In the genomic region with DNA sequence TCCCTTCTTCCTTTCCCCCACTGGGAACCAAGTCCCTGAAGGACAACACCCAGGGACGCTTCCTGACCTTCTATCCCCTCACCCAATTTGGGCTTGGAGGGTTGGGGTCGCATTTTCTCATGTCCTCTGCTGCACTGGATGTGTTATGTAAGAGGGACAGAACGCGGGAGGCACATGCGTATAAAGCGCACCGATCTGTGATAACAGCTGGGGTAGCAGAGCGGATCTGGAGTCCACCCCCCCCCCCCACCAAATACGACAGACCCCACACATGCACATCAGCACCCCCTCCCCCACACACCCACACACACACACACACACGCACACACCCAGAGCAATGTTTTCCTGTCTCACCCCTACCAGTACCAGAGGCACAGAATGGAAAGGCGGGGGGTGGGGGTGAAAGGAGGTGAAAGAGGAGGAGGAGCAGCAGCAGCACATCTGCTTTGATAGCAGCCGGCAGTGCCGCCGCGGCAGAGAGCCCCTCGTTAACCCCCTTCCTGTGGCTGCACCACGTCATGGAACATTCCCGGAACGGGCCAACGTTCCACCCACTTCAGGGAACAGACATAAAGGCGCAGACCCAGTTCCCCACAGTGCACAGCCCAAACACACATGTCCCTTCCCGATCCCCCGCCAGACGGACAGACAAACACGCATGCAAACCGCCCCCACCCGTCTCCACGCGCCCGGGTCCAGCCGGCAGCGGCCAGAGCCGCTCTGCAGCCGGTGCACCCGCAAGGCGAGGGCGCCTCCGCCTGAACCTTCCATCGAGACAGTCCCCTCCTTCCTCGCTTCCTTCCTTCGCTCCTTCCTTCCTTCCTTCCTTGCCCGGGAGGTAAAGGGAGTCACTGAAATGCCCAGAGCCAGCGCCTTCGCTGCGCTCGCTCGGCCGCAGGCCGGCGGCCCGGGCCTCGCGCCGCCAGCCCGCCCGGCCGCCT, we compare ENCODE assay signal across 8 cellular contexts. TPM values are rescaled to one million over a fixed set of nuclear protein-coding genes. Genes with fewer than 3 reads are reported as not detected.
DNase-seq lines count a peak whose midpoint lies in the region; ATAC-seq and TF ChIP-seq lines count a peak whose summit lies in the region.

No MANE protein-coding gene starts in this region.

- peaks cover 60% of the 10 kb centered on the region for H3K4me1 Mint-ChIP-seq in activated T-helper 1 cell treated with anti-CD3 and anti-CD28 coated beads, Interleukin-12 subunit alpha, Interleukin-12 subunit beta, Interleukin-2, Interleukin-4 antibody, amounts not matched to agents 30 ng/mL and 10 ng/mL and 1 ng/mL, durations not matched to agents 14 hours and 24 hours and 36 hours (ENCODE audit: low read depth)
- H3K4me1 Mint-ChIP-seq in naive thymus-derived CD4-positive, alpha-beta T cell = peaks cover 36 to 59% (median 54%) of the 10 kb centered on the region in 7 donors
- peaks cover 47% of the 10 kb centered on the region for H3K4me1 Mint-ChIP-seq in stimulated activated memory B cell treated with anti-CD40 and anti-IgM and Interleukin-4, amounts not matched to agents 10 μg/mL and 1 μg/mL and 100 μg/mL, for 72 hours

- no peaks in the 10 kb centered on the region for H3K9me3 ChIP-seq in DND-41 (ENCODE audit: insufficient read depth, low read length, severe bottlenecking)
- H3K9me3 ChIP-seq in Panc1 (ENCODE audit: control insufficient read depth, insufficient read depth, low read depth, low read length) = no peaks in the 10 kb centered on the region
- H3K9me3 ChIP-seq in naive thymus-derived CD4-positive, alpha-beta T cell (ENCODE audit: control insufficient read depth in 2 of 3, low read length in 3 of 3) = no peaks in the 10 kb centered on the region

- peak overlapping the region; percentile 96 for H3K4me3 Mint-ChIP-seq in activated T-helper 1 cell treated with anti-CD3 and anti-CD28 coated beads, Interleukin-12 subunit alpha, Interleukin-12 subunit beta, Interleukin-2, Interleukin-4 antibody, amounts not matched to agents 30 ng/mL and 10 ng/mL and 1 ng/mL, durations not matched to agents 14 hours and 24 hours and 36 hours
- H3K4me3 Mint-ChIP-seq in naive thymus-derived CD4-positive, alpha-beta T cell = peak overlapping the region; percentile 95 to 100 (median 98)
- peak overlapping the region; percentile 92 for H3K4me3 Mint-ChIP-seq in stimulated activated memory B cell treated with anti-CD40 and anti-IgM and Interleukin-4, amounts not matched to agents 10 μg/mL and 1 μg/mL and 100 μg/mL, for 72 hours

- H2AFZ ChIP-seq in DND-41 (ENCODE audit: low read depth, low read length) = peak overlapping the region; percentile 71

- H3K4me1 ChIP-seq in DND-41 (ENCODE audit: insufficient read depth, low read length) (peaks cover 46% of the 10 kb centered on the region), Panc1 (ENCODE audit: control insufficient read depth, insufficient read depth, low read length) (peaks cover 27% of the 10 kb centered on the region)
- peaks cover 40 to 47% of the 10 kb centered on the region in 2 donors for H3K4me1 ChIP-seq in naive thymus-derived CD4-positive, alpha-beta T cell (ENCODE audit: control insufficient read depth in 2 of 2, insufficient read depth in 2 of 2, low read length in 2 of 2)

- H3K4me3 ChIP-seq in DND-41 (ENCODE audit: low read depth in 1 of 2, low read length in 2 of 2) = peak overlapping the region; percentile 40 to 87
- H3K4me3 ChIP-seq in Panc1 (ENCODE audit: low read depth in 2 of 2, low read length in 2 of 2) = peak overlapping the region; percentile 75 to 86
- peak overlapping the region; percentile 94 for H3K4me3 ChIP-seq in naive thymus-derived CD4-positive, alpha-beta T cell (ENCODE audit: low read length)

- CTCF ChIA-PET in Panc1 (lab: Charles Lee) = no interaction called here
- CTCF ChIA-PET in naive thymus-derived CD4-positive, alpha-beta T cell (lab: Charles Lee) = interaction anchor here (1.0 to 1.5 kb wide), 5 partner anchors 9 to 197 kb away, joined by 3 to 6 read pairs (median 4); no protein-coding TSS in a partner anchor

- peak overlapping the region; percentile 100 for H3K27ac Mint-ChIP-seq in activated T-helper 1 cell treated with anti-CD3 and anti-CD28 coated beads, Interleukin-12 subunit alpha, Interleukin-12 subunit beta, Interleukin-2, Interleukin-4 antibody, amounts not matched to agents 30 ng/mL and 10 ng/mL and 1 ng/mL, durations not matched to agents 14 hours and 24 hours and 36 hours
- H3K27ac Mint-ChIP-seq in naive thymus-derived CD4-positive, alpha-beta T cell = peak overlapping the region; percentile 98 to 100 (median 100)
- H3K27ac Mint-ChIP-seq in stimulated activated memory B cell treated with anti-CD40 and anti-IgM and Interleukin-4, amounts not matched to agents 10 μg/mL and 1 μg/mL and 100 μg/mL, for 72 hours = peak overlapping the region; percentile 92

- POLR2A ChIA-PET in Panc1 (lab: Charles Lee) = interaction anchor here (0.6 kb wide), 1 partner anchor 21 kb away, joined by 3 read pairs; no protein-coding TSS in a partner anchor
- POLR2A ChIA-PET in naive thymus-derived CD4-positive, alpha-beta T cell (lab: Charles Lee) = interaction anchor here (0.7 to 10.3 kb wide), 29 partner anchors 8 to 375 kb away, joined by 3 to 203 read pairs (median 7); no protein-coding TSS in a partner anchor

- H3K4me2 ChIP-seq in DND-41 (ENCODE audit: insufficient read depth, low read length) = peak overlapping the region; percentile 80

- H3K27me3 ChIP-seq in DND-41 (ENCODE audit: insufficient read depth, low read length, poor library complexity) = peaks cover 11% of the 10 kb centered on the region
- no peaks in the 10 kb centered on the region for H3K27me3 ChIP-seq in Panc1 (ENCODE audit: control insufficient read depth, insufficient read depth, low read length)
- no peaks in the 10 kb centered on the region for H3K27me3 ChIP-seq in naive thymus-derived CD4-positive, alpha-beta T cell (ENCODE audit: control insufficient read depth in 2 of 2, insufficient read depth in 2 of 2, low read length in 2 of 2)

- peaks cover 6% of the 10 kb centered on the region for H3K36me3 Mint-ChIP-seq in activated T-helper 1 cell treated with anti-CD3 and anti-CD28 coated beads, Interleukin-12 subunit alpha, Interleukin-12 subunit beta, Interleukin-2, Interleukin-4 antibody, amounts not matched to agents 30 ng/mL and 10 ng/mL and 1 ng/mL, durations not matched to agents 14 hours and 24 hours and 36 hours (ENCODE audit: low read depth)
- peaks cover 0 to 5% (median 0%) of the 10 kb centered on the region in 5 donors for H3K36me3 Mint-ChIP-seq in naive thymus-derived CD4-positive, alpha-beta T cell
- H3K36me3 Mint-ChIP-seq in stimulated activated memory B cell treated with anti-CD40 and anti-IgM and Interleukin-4, amounts not matched to agents 10 μg/mL and 1 μg/mL and 100 μg/mL, for 72 hours = no peaks in the 10 kb centered on the region

- H3K9ac ChIP-seq in DND-41 (ENCODE audit: low read depth, low read length) = peak overlapping the region; percentile 79

- intact Hi-C loops in Panc1 (cut with micrococcal nuclease; ENCODE audit: unreplicated experiment) = loop anchor here (5.0 kb wide), 2 partner anchors 97 to 252 kb away; no protein-coding TSS in a partner anchor
- intact Hi-C loops in activated T-helper 1 cell treated with anti-CD3 and anti-CD28 coated beads, Interleukin-12 subunit alpha, Interleukin-12 subunit beta, Interleukin-2, Interleukin-4 antibody, amounts not matched to agents 30 ng/mL and 10 ng/mL and 1 ng/mL, durations not matched to agents 14 hours and 24 hours and 36 hours (cut with micrococcal nuclease) = loop anchor here (1.0 to 10.0 kb wide), 18 partner anchors 31 to 1408 kb away; partner anchors contain the start of genes FUCA2 and SF3B5
- intact Hi-C loops in naive thymus-derived CD4-positive, alpha-beta T cell (cut with micrococcal nuclease) = loop anchor here (1.0 to 10.0 kb wide), 20 partner anchors 16 to 1462 kb away; partner anchors contain the start of genes LTV1 (in 2 of the 2), NMBR (in 2 of the 2), VTA1 (in 2 of the 2) and SF3B5 (in 1 of the 2)

- H3K9me3 Mint-ChIP-seq in activated T-helper 1 cell treated with anti-CD3 and anti-CD28 coated beads, Interleukin-12 subunit alpha, Interleukin-12 subunit beta, Interleukin-2, Interleukin-4 antibody, amounts not matched to agents 30 ng/mL and 10 ng/mL and 1 ng/mL, durations not matched to agents 14 hours and 24 hours and 36 hours = no peaks in the 10 kb centered on the region
- peaks cover 0 to 8% (median 0%) of the 10 kb centered on the region in 11 donors for H3K9me3 Mint-ChIP-seq in naive thymus-derived CD4-positive, alpha-beta T cell
- H3K9me3 Mint-ChIP-seq in stimulated activated memory B cell treated with anti-CD40 and anti-IgM and Interleukin-4, amounts not matched to agents 10 μg/mL and 1 μg/mL and 100 μg/mL, for 72 hours = no peaks in the 10 kb centered on the region

- peaks cover 6% of the 10 kb centered on the region for H3K27me3 Mint-ChIP-seq in activated T-helper 1 cell treated with anti-CD3 and anti-CD28 coated beads, Interleukin-12 subunit alpha, Interleukin-12 subunit beta, Interleukin-2, Interleukin-4 antibody, amounts not matched to agents 30 ng/mL and 10 ng/mL and 1 ng/mL, durations not matched to agents 14 hours and 24 hours and 36 hours (ENCODE audit: insufficient read depth)
- peaks cover 0 to 3% (median 0%) of the 10 kb centered on the region in 5 donors for H3K27me3 Mint-ChIP-seq in naive thymus-derived CD4-positive, alpha-beta T cell
- H3K27me3 Mint-ChIP-seq in stimulated activated memory B cell treated with anti-CD40 and anti-IgM and Interleukin-4, amounts not matched to agents 10 μg/mL and 1 μg/mL and 100 μg/mL, for 72 hours = no peaks in the 10 kb centered on the region

- ATAC-seq in DND-41 (ENCODE audit: insufficient read depth, low read depth) = peak; percentile 74
- ATAC-seq in HG02759 (IDR thresholded peaks at IDR 0.05; ENCODE audit: unreplicated experiment) = peak; percentile 3
- peak; percentile 37 for ATAC-seq in Panc1
- peak; percentile 56 for ATAC-seq in naive thymus-derived CD4-positive, alpha-beta T cell
- peak; percentile 32 for ATAC-seq in stimulated activated memory B cell treated with anti-CD40 and anti-IgM and Interleukin-4, amounts not matched to agents 10 μg/mL and 1 μg/mL and 100 μg/mL, for 72 hours
- no peak for ATAC-seq in GM21390 (IDR thresholded peaks at IDR 0.05; ENCODE audit: unreplicated experiment)

- H3K36me3 ChIP-seq in DND-41 (ENCODE audit: insufficient read depth, low read length) = no peaks in the 10 kb centered on the region
- H3K36me3 ChIP-seq in Panc1 (ENCODE audit: control insufficient read depth, insufficient read depth, low read length) = no peaks in the 10 kb centered on the region
- H3K36me3 ChIP-seq in naive thymus-derived CD4-positive, alpha-beta T cell (ENCODE audit: control insufficient read depth in 2 of 3, insufficient read depth in 3 of 3, low read length in 3 of 3) = peaks cover 0 to 8% (median 0%) of the 10 kb centered on the region in 3 experiments

- BruUV-seq in Panc1 (replicated peaks; lab: Mats Ljungman, UMichigan) = no TSS peak

- in situ Hi-C loops in Panc1 (cut with HindIII; ENCODE audit: low pct_unique_long_range_greater_than_20kb, low sequenced_read_pairs) = no loop called here

- TF ChIP-seq CTCF in DND-41 (IDR thresholded peaks at IDR 0.05; ENCODE audit: borderline replicate concordance, extremely low read depth, low read length, poor library complexity, severe bottlenecking) (no peak), Panc1 (IDR thresholded peaks at IDR 0.05) (no peak)

- H3K27ac ChIP-seq in DND-41 (ENCODE audit: low read length) = peak overlapping the region; percentile 99
- peak overlapping the region; percentile 82 for H3K27ac ChIP-seq in Panc1 (ENCODE audit: low read length)
- peak overlapping the region; percentile 100 for H3K27ac ChIP-seq in naive thymus-derived CD4-positive, alpha-beta T cell (ENCODE audit: low read depth, low read length)

- H3K79me2 ChIP-seq in DND-41 (ENCODE audit: insufficient read depth, low read length) = peaks cover 39% of the 10 kb centered on the region

- no peaks in the 10 kb centered on the region for H4K20me1 ChIP-seq in DND-41 (ENCODE audit: insufficient read depth, low read length)

- DNase-seq in DND-41 (peak; percentile 98), Panc1 (ENCODE audit: low read depth, low spot score) (no peak), fibroblast of gingiva (ENCODE audit: low read depth) (peak; percentile 92)
- DNase-seq in activated T-helper 1 cell treated with anti-CD3 and anti-CD28 coated beads, Interleukin-12 subunit alpha, Interleukin-12 subunit beta, Interleukin-2, Interleukin-4 antibody, amounts not matched to agents 30 ng/mL and 10 ng/mL and 1 ng/mL, durations not matched to agents 14 hours and 24 hours and 36 hours (ENCODE audit: low spot score) = peak; percentile 84
- peak; percentile 72 to 100 (median 93) for DNase-seq in naive thymus-derived CD4-positive, alpha-beta T cell

RNA-seq across cellular contexts. Expression of gene HIVEP2, which starts 0.6 kb away (rescaled TPM):
- 10.3 TPM for total RNA-seq in Panc1 (2021; ENCODE audit: unreplicated experiment)
- polyA plus RNA-seq in Panc1 (2012; ENCODE audit: insufficient read length) = 5.3 TPM
- total RNA-seq in activated T-helper 1 cell treated with anti-CD3 and anti-CD28 coated beads, Interleukin-12 subunit alpha, Interleukin-12 subunit beta, Interleukin-2, Interleukin-4 antibody, amounts not matched to agents 30 ng/mL and 10 ng/mL and 1 ng/mL, durations not matched to agents 14 hours and 24 hours and 36 hours = 33.9 and 38.4 TPM in 2 replicates
- total RNA-seq in naive thymus-derived CD4-positive, alpha-beta T cell = 10 to 100 TPM; 26.8 to 92.1 (median 58.9) TPM
- polyA plus RNA-seq in naive thymus-derived CD4-positive, alpha-beta T cell = 10 to 100 TPM; 12.2 to 29.0 TPM
